In the genomic region with DNA sequence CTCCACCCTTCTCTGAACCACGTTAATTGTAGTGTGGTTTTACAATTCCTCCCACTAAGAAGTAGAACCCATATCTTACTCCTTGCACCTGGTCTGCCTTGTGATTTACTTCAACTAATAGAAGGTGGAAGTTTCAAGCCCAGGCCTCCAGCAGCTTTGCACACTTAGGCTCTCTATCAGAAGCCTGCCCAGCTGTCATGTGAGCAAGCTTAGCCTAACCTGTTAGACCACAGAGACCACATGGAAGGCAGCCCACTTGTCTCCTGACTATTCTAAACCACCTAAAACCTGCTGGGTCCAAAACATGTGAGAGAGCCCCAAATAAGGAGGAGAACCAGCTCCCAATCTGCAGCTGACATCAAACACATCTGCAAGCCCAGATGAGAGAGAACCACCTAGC, we compare ENCODE assay signal across 25 cellular contexts.
"Had no signal": no experiment of that assay in that cellular context is flagged by ENCODE, and none has a peak within 500 bp of the region (broad histone marks: within the 10 kb centered on the region; RNA-seq: fewer than 3 reads in every experiment).

No MANE protein-coding gene starts in this region.

- H3K4me1 ChIP-seq: esophagus squamous epithelium, heart right ventricle, neural progenitor cell, right lobe of liver, stomach, upper lobe of right lung had no signal

- H3K27me3 ChIP-seq: adrenal gland, esophagus squamous epithelium, heart right ventricle, neural progenitor cell, ovary, right lobe of liver, stomach, upper lobe of right lung had no signal

- H3K27me3 Mint-ChIP-seq: activated B cell treated with CpG ODN at 0.5 μM for 24 hours; activated CD4-positive, alpha-beta memory T cell treated with anti-CD3 and anti-CD28 coated beads for 36 hours; dendritic cell treated with granulocyte-macrophage colony-stimulating factor and Interleukin-4, amounts not matched to agents 40 ng/mL and 50 ng/mL, for 4 days; memory B cell had no signal

- H3K4me3 Mint-ChIP-seq: activated B cell treated with CpG ODN at 0.5 μM for 24 hours; activated CD4-positive, alpha-beta memory T cell treated with anti-CD3 and anti-CD28 coated beads for 36 hours; activated T-helper 1 cell treated with anti-CD3 and anti-CD28 coated beads, Interleukin-12 subunit alpha, Interleukin-12 subunit beta, Interleukin-2, Interleukin-4 antibody, amounts not matched to agents 30 ng/mL and 10 ng/mL and 1 ng/mL, durations not matched to agents 14 hours and 24 hours and 36 hours; dendritic cell treated with granulocyte-macrophage colony-stimulating factor and Interleukin-4, amounts not matched to agents 40 ng/mL and 50 ng/mL, for 4 days; immature natural killer cell; memory B cell; naive thymus-derived CD4-positive, alpha-beta T cell; neural progenitor cell had no signal

- H3K36me3 ChIP-seq: adrenal gland, esophagus squamous epithelium, heart right ventricle, neural progenitor cell, ovary, right lobe of liver, stomach, upper lobe of right lung had no signal

- H3K36me3 Mint-ChIP-seq: activated CD4-positive, alpha-beta memory T cell treated with anti-CD3 and anti-CD28 coated beads for 36 hours; immature natural killer cell; memory B cell; naive thymus-derived CD4-positive, alpha-beta T cell; neural progenitor cell had no signal

- H3K4me3 ChIP-seq: adrenal gland, esophagus squamous epithelium, heart right ventricle, mucosa of descending colon, neural progenitor cell, ovary, right lobe of liver, stomach, upper lobe of right lung had no signal

- H3K27ac ChIP-seq: adrenal gland, esophagus squamous epithelium, heart right ventricle, neural progenitor cell, ovary, right lobe of liver, stomach, upper lobe of right lung had no signal

- H3K9me3 ChIP-seq: adrenal gland, esophagus squamous epithelium, heart right ventricle, mucosa of descending colon, ovary, right lobe of liver, stomach, upper lobe of right lung had no signal

- H3K27ac Mint-ChIP-seq: activated B cell treated with CpG ODN at 0.5 μM for 24 hours; activated CD4-positive, alpha-beta memory T cell treated with anti-CD3 and anti-CD28 coated beads for 36 hours; activated naive CD4-positive, alpha-beta T cell treated with anti-CD3 and anti-CD28 coated beads, Interleukin-2, amount 50 U/mL, for 72 hours; activated T-helper 1 cell treated with anti-CD3 and anti-CD28 coated beads, Interleukin-12 subunit alpha, Interleukin-12 subunit beta, Interleukin-2, Interleukin-4 antibody, amounts not matched to agents 30 ng/mL and 10 ng/mL and 1 ng/mL, durations not matched to agents 14 hours and 24 hours and 36 hours; dendritic cell treated with granulocyte-macrophage colony-stimulating factor and Interleukin-4, amounts not matched to agents 40 ng/mL and 50 ng/mL, for 4 days; immature natural killer cell; memory B cell; naive thymus-derived CD4-positive, alpha-beta T cell; neural progenitor cell had no signal

- ATAC-seq: activated naive CD4-positive, alpha-beta T cell treated with anti-CD3 and anti-CD28 coated beads, Interleukin-2, amount 50 U/mL, for 72 hours; heart right ventricle; left ventricle myocardium superior; mucosa of descending colon; naive thymus-derived CD4-positive, alpha-beta T cell; right lobe of liver; upper lobe of right lung had no signal

- H3K4me1 Mint-ChIP-seq: activated B cell treated with CpG ODN at 0.5 μM for 24 hours; immature natural killer cell; memory B cell; naive thymus-derived CD4-positive, alpha-beta T cell had no signal

- H2AFZ ChIP-seq: neural progenitor cell had no signal

- H3K4me2 ChIP-seq: neural progenitor cell had no signal

- H3K9me3 Mint-ChIP-seq: activated B cell treated with CpG ODN at 0.5 μM for 24 hours; activated T-helper 1 cell treated with anti-CD3 and anti-CD28 coated beads, Interleukin-12 subunit alpha, Interleukin-12 subunit beta, Interleukin-2, Interleukin-4 antibody, amounts not matched to agents 30 ng/mL and 10 ng/mL and 1 ng/mL, durations not matched to agents 14 hours and 24 hours and 36 hours; dendritic cell treated with granulocyte-macrophage colony-stimulating factor and Interleukin-4, amounts not matched to agents 40 ng/mL and 50 ng/mL, for 4 days; neural progenitor cell had no signal

- H3K9ac ChIP-seq: neural progenitor cell had no signal

- DNase-seq: activated B cell treated with CpG ODN at 0.5 μM for 24 hours; activated CD4-positive, alpha-beta memory T cell treated with anti-CD3 and anti-CD28 coated beads for 36 hours; activated CD4-positive, alpha-beta T cell treated with anti-CD3 and anti-CD28 coated beads for 4 hours; activated gamma-delta T cell treated with Interleukin-2 at 50 U/mL for 16 hours; activated T-cell treated with anti-CD3 and anti-CD28 coated beads for 4 hours; adrenal gland; effector memory CD4-positive, alpha-beta T cell; esophagus squamous epithelium; heart right ventricle; immature natural killer cell; left ventricle myocardium superior; mucosa of descending colon; naive thymus-derived CD4-positive, alpha-beta T cell; ovary; right lobe of liver; small intestine; stimulated activated CD4-positive, alpha-beta T cell treated with anti-CD3 and anti-CD28 coated beads, Interleukin-4, amount 100 ng/mL, for 1 hour; stomach; T-helper 9 cell; upper lobe of right lung had no signal
